ENCODE assay signal across 8 cellular contexts in genomic region chr1:52056110-52056936, GRCh38. TPM values are rescaled to one million over a fixed set of nuclear protein-coding genes. Genes with fewer than 3 reads are reported as not detected.
DNase-seq lines count a peak whose midpoint lies in the region; ATAC-seq and TF ChIP-seq lines count a peak whose summit lies in the region.

BTF3L4 (plus strand) TSS chr1:52056295; CDS start chr1:52059848, 3,553 bp downstream.

- TF ChIP-seq CTCF in GM13977 (IDR thresholded peaks at IDR 0.05; ENCODE audit: extremely low read depth, insufficient read depth, missing control alignments) (no peak), adrenal gland (IDR thresholded peaks at IDR 0.05) (no peak), type B pancreatic cell (conservative IDR thresholded peaks at IDR 0.05) (peak; percentile 14)

- H3K27ac ChIP-seq in adrenal gland, result peak within 1 kb of the TSS; percentile 73 to 97 (median 92)

- H3K9me3 Mint-ChIP-seq in type B pancreatic cell, result no peaks in the 10 kb centered on the region

- in situ Hi-C loops in GM13977 (cut with MboI; ENCODE audit: low pct_unique_long_range_greater_than_20kb, low sequenced_read_pairs, unreplicated experiment), result no loop called here

- H3K27me3 Mint-ChIP-seq in type B pancreatic cell, result no peaks in the 10 kb centered on the region

- H3K27me3 ChIP-seq in adrenal gland, result no peaks in the 10 kb centered on the region

- peak; percentile 77 for ATAC-seq in HG02870 (IDR thresholded peaks at IDR 0.05; ENCODE audit: unreplicated experiment)

- intact Hi-C loops in T-helper 1 cell treated with Interleukin-12 subunit alpha and Interleukin-12 subunit beta and Interleukin-4 antibody, amounts not matched to agents 30 ng/mL and 1 ng/mL, for 36 hours (cut with micrococcal nuclease), result loop anchor here (1.0 to 10.0 kb wide), 20 partner anchors 23 to 1997 kb away; partner anchors contain the start of genes CC2D1B, CZIB, ECHDC2 and FAF1
- intact Hi-C loops in adrenal gland (cut with DNase I) (no loop called here), cardiac septum (cut with DNase I) (loop anchor here (10.0 kb wide), 1 partner anchor 1092 kb away; the partner anchor contains the start of gene FAF1), posterior cingulate gyrus (cut with DNase I) (loop anchor here (1.0 to 10.0 kb wide), 2 partner anchors 23 to 638 kb away; partner anchors contain the start of genes COA7 and KTI12)

- DNase-seq in GM13977 (ENCODE audit: low spot score) (peak; percentile 93), NCI-H1694 (lab: John Stamatoyannopoulos, UW) (peak; percentile 96), adrenal gland (peak; percentile 93 to 98 (median 97)), cardiac septum (ENCODE audit: low spot score) (peak; percentile 98), posterior cingulate gyrus (peak; percentile 94 to 100 (median 98)), type B pancreatic cell (ENCODE audit: extremely low spot score, unreplicated experiment) (peak; percentile 95)

- H3K36me3 ChIP-seq in adrenal gland (replicated peaks in 1 of 2), result peaks cover 0 to 23% of the 10 kb centered on the region in 2 donors

- no peaks in the 10 kb centered on the region for H3K9me3 ChIP-seq in adrenal gland (replicated peaks in 1 of 3)

- H3K36me3 Mint-ChIP-seq in type B pancreatic cell, result peaks cover 20% of the 10 kb centered on the region

- peak within 1 kb of the TSS; percentile 96 for H3K27ac Mint-ChIP-seq in type B pancreatic cell

- H3K4me3 ChIP-seq in adrenal gland, result peak within 1 kb of the TSS; percentile 30 to 99 (median 85)

- peaks cover 29% of the 10 kb centered on the region for H3K4me1 Mint-ChIP-seq in type B pancreatic cell (ENCODE audit: unreplicated experiment)

- peak in 1 of 2 donors; percentile 93 for TF ChIP-seq POLR2A in adrenal gland (IDR thresholded peaks at IDR 0.05)

- H3K4me3 Mint-ChIP-seq in type B pancreatic cell, result peak within 1 kb of the TSS; percentile 99

- H3K4me1 ChIP-seq in adrenal gland (replicated peaks in 1 of 2), result peaks cover 30 to 44% of the 10 kb centered on the region in 2 donors

- WGBS in adrenal gland, 4 donors, result 0 to 1% (median 0%) methylated on average over 37 to 59 of the region's 59 CpGs

RNA-seq across cellular contexts. Expression of gene BTF3L4, which starts in this region (rescaled TPM):
- 33.0 and 34.5 TPM in 2 replicates for total RNA-seq in T-helper 1 cell treated with Interleukin-12 subunit alpha and Interleukin-12 subunit beta and Interleukin-4 antibody, amounts not matched to agents 30 ng/mL and 1 ng/mL, for 36 hours
- total RNA-seq in adrenal gland (10 to 100 TPM; 39.4 to 99.6 (median 54.5) TPM), cardiac septum (33.5 TPM), type B pancreatic cell (ENCODE audit: low replicate concordance) (73.4 and 75.4 TPM in 2 replicates)
- polyA plus RNA-seq in adrenal gland, result 100 to 1,000 TPM in 1 of 3 donors, 10 to 100 TPM in 2; 47.6 to 126 (median 72.3) TPM

Comparison
In these comparisons a context has a peak if more than half of its experiments do, and no peak if none do; other contexts are left out.
1. Peak in every context shown above with its lines: DNase-seq, ATAC-seq, H3K4me3 ChIP-seq and H3K27ac ChIP-seq.
2. intact Hi-C loops: an anchor here in T-helper 1 cell treated with Interleukin-12 subunit alpha and Interleukin-12 subunit beta and Interleukin-4 antibody, amounts not matched to agents 30 ng/mL and 1 ng/mL, for 36 hours (1.0 to 10.0 kb wide), cardiac septum (10.0 kb wide) and posterior cingulate gyrus (1.0 to 10.0 kb wide); none called in adrenal gland.